In the genomic region with DNA sequence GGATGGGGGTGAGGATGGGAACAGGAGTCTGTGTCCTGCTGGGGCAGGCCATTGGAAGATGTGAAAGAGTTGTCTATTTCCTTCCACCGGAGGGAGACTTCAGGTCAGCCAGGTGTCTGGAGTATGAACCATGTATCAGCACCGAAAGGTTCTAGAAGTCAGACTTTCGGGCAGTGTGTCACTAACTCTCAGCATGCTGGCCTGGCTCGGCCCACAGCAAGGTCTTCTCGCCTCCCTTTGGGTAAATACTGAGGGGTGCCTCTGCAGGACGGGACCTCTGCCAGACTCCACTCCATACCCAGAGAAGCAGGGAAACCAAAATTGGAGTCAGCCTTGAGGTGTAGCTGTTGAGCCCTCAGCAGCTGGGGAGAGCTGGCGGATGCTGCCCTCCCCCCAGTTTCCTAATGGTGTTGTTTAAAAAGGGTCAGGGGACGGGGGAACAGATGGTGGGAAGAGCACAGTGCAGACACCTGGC, we compare ENCODE assay signal across 1 cellular context.
TF ChIP-seq lines count a peak whose summit lies in the region.

No MANE protein-coding gene starts in this region.

TF ChIP-seq in WTC11, 78 proteins besides CTCF, POLR2A, EP300 and RAD21 (continued from another document):
- TF ChIP-seq PREB (CRISPR knock-in tag; IDR thresholded peaks at IDR 0.05; ENCODE audit: borderline replicate concordance): no peak
- no peak for TF ChIP-seq IRF2 (CRISPR knock-in tag; IDR thresholded peaks at IDR 0.05; ENCODE audit: borderline replicate concordance, low read depth)
- no peak for TF ChIP-seq CREB1 (CRISPR knock-in tag; IDR thresholded peaks at IDR 0.05)
- TF ChIP-seq KAT7 (CRISPR knock-in tag; IDR thresholded peaks at IDR 0.05; ENCODE audit: borderline replicate concordance): no peak
- TF ChIP-seq NR3C1 (CRISPR knock-in tag; conservative IDR thresholded peaks at IDR 0.05; ENCODE audit: low read depth): no peak
- no peak for TF ChIP-seq TEAD4 (CRISPR knock-in tag; IDR thresholded peaks at IDR 0.05)
- no peak for TF ChIP-seq OVOL2 (CRISPR knock-in tag; IDR thresholded peaks at IDR 0.05; ENCODE audit: borderline replicate concordance)
- TF ChIP-seq SMAD4 (CRISPR knock-in tag; IDR thresholded peaks at IDR 0.05): no peak
- TF ChIP-seq MLX (CRISPR knock-in tag; IDR thresholded peaks at IDR 0.05): no peak
TF ChIP-seq in WTC11: peak in this region for 0.
